In the genomic region with DNA sequence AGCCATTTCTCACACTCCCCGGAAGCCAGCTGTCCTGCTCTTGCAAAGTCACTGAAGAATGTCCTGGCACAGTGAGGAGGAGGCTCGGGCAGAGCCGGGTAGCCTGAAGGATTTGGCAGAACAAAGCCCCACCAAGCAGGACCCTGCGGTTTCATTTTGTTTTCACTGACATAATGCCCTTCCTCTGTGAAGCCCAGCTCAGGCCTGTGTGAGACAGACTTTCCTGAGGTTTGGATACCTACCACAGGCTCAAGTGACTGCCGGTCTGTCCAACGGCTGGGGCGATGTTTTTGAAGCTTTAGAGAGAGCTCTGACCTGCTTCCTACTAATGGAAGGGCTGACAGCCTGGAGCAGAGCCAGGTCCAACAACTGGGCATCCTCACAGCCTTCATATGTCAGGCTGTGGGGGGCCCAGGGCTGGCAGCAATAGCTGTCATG, we compare ENCODE assay signal across 16 cellular contexts.
A peak's percentile ranks its signal among the peaks of the same experiment; 100 is the strongest.
DNase-seq lines count a peak whose midpoint lies in the region; ATAC-seq and TF ChIP-seq lines count a peak whose summit lies in the region.
"Had no signal": no experiment of that assay in that cellular context is flagged by ENCODE, and none has a peak within 500 bp of the region (broad histone marks: within the 10 kb centered on the region; RNA-seq: fewer than 3 reads in every experiment).

No MANE protein-coding gene starts in this region.

- no peak overlapping the region for H2BK120ac ChIP-seq in neuronal stem cell (ENCODE audit: low read depth, low read length)

- H3K23ac ChIP-seq in neuronal stem cell (ENCODE audit: low read depth, low read length, poor library complexity), result no peak overlapping the region

- H3K4me1 ChIP-seq in Panc1 (ENCODE audit: control insufficient read depth, insufficient read depth, low read length) (no peaks in the 10 kb centered on the region), neuronal stem cell (ENCODE audit: control insufficient read depth in 2 of 2, insufficient read depth in 1 of 2, low read depth in 1 of 2, low read length in 2 of 2) (peaks cover 26 to 31% of the 10 kb centered on the region in 2 donors)

- CTCF ChIA-PET in Panc1 (lab: Charles Lee), result no interaction called here

- no peak overlapping the region for H3K9ac ChIP-seq in neuronal stem cell (ENCODE audit: low read depth, low read length, poor library complexity)

- no peaks in the 10 kb centered on the region for H3K9me3 ChIP-seq in Panc1 (ENCODE audit: control insufficient read depth, insufficient read depth, low read depth, low read length)
- peaks cover 0 to 11% of the 10 kb centered on the region in 2 donors for H3K9me3 ChIP-seq in neuronal stem cell (replicated peaks in 1 of 2; ENCODE audit: control insufficient read depth in 2 of 2, insufficient read depth in 1 of 2, low read depth in 1 of 2, low read length in 2 of 2)

- H3K27me3 ChIP-seq in Panc1 (ENCODE audit: control insufficient read depth, insufficient read depth, low read length) (no peaks in the 10 kb centered on the region), neuronal stem cell (ENCODE audit: control insufficient read depth in 3 of 3, insufficient read depth in 3 of 3, low read depth in 1 of 3, low read length in 3 of 3) (peaks cover 0 to 42% (median 0%) of the 10 kb centered on the region in 3 experiments)

- H3K18ac ChIP-seq in neuronal stem cell (ENCODE audit: low read length), result peak overlapping the region; percentile 81

- no peak overlapping the region for H3K4me2 ChIP-seq in neuronal stem cell (ENCODE audit: insufficient read depth, low read length, poor library complexity, severe bottlenecking)

- no peak overlapping the region for H2BK12ac ChIP-seq in neuronal stem cell (ENCODE audit: low read length)

- peak overlapping the region; percentile 8 for H2BK5ac ChIP-seq in neuronal stem cell (ENCODE audit: low read length)

- ATAC-seq in Panc1, result peak; percentile 39; the same call in 1 of the 2 replicates
- no peak for ATAC-seq in HG03571 (IDR thresholded peaks at IDR 0.05; ENCODE audit: unreplicated experiment)
- no peak for ATAC-seq in GM18511 (IDR thresholded peaks at IDR 0.05; ENCODE audit: unreplicated experiment)
- ATAC-seq: activated T-cell treated with anti-CD3 and anti-CD28 coated beads, Interleukin-2, amount 50 U/mL, for 72 hours had no signal

- peak overlapping the region; percentile 94 for H2AFZ ChIP-seq in neuronal stem cell (ENCODE audit: low read length)

- in situ Hi-C loops in Panc1 (cut with HindIII; ENCODE audit: low pct_unique_long_range_greater_than_20kb, low sequenced_read_pairs), result no loop called here
- in situ Hi-C loops in KBM-7 (cut with MboI; ENCODE audit: low pct_unique_long_range_greater_than_20kb, low sequenced_read_pairs), result no loop called here

- no peak overlapping the region for H3K4me3 ChIP-seq in Panc1 (ENCODE audit: low read depth in 2 of 2, low read length in 2 of 2)
- no peak overlapping the region for H3K4me3 ChIP-seq in neuronal stem cell (ENCODE audit: low read length in 2 of 2)
- H3K4me3 ChIP-seq: skin epidermis had no signal

- no peak overlapping the region for H3K14ac ChIP-seq in neuronal stem cell (ENCODE audit: low read length)

- no peak for TF ChIP-seq CTCF in Panc1 (IDR thresholded peaks at IDR 0.05)

- H3K79me1 ChIP-seq in neuronal stem cell (ENCODE audit: low read depth, low read length), result no peaks in the 10 kb centered on the region

- intact Hi-C loops in Panc1 (cut with micrococcal nuclease; ENCODE audit: unreplicated experiment), result no loop called here

- H3K27ac ChIP-seq in Panc1 (ENCODE audit: low read length), result no peak overlapping the region
- H3K27ac ChIP-seq in neuronal stem cell (replicated peaks; ENCODE audit: low read length), result peak overlapping the region; percentile 29

- DNase-seq in ELF-1 (ENCODE audit: low read depth, low spot score) (peak; percentile 73), Panc1 (ENCODE audit: low read depth, low spot score) (no peak), ecto neural progenitor cell (ENCODE audit: low spot score) (peak; percentile 75), neuronal stem cell (ENCODE audit: low spot score) (no peak), KBM-7 (no peak)
- no peak for DNase-seq in activated CD8-positive, alpha-beta memory T cell treated with anti-CD3 and anti-CD28 coated beads, Interleukin-2, amount 50 U/mL, for 4 hours
- DNase-seq: activated CD4-positive, alpha-beta T cell treated with anti-CD3 and anti-CD28 coated beads for 4 hours; activated T-cell treated with anti-CD3 and anti-CD28 coated beads, Interleukin-2, amount 50 U/mL, for 72 hours; CD4-positive, alpha-beta T cell; effector memory CD4-positive, alpha-beta T cell; HCEC 1CT; islet precursor cell; OCI-M1 had no signal

- POLR2A ChIA-PET in Panc1 (lab: Charles Lee), result no interaction called here

- BruUV-seq in Panc1 (replicated peaks; lab: Mats Ljungman, UMichigan), result no TSS peak

- no peak overlapping the region for H4K91ac ChIP-seq in neuronal stem cell (ENCODE audit: low read depth, low read length, poor library complexity)

- no peak overlapping the region for H2BK15ac ChIP-seq in neuronal stem cell (ENCODE audit: low read length)

- no peaks in the 10 kb centered on the region for H3K36me3 ChIP-seq in Panc1 (ENCODE audit: control insufficient read depth, insufficient read depth, low read length)
- no peaks in the 10 kb centered on the region for H3K36me3 ChIP-seq in neuronal stem cell (replicated peaks in 1 of 2; ENCODE audit: control insufficient read depth in 2 of 2, insufficient read depth in 2 of 2, low read length in 2 of 2)

- no peak overlapping the region for H4K8ac ChIP-seq in neuronal stem cell (ENCODE audit: low read depth, low read length)

- H2AK5ac ChIP-seq in neuronal stem cell (ENCODE audit: low read depth, low read length), result no peak overlapping the region

- WGBS in neuronal stem cell (ENCODE audit: extremely low coverage in 2 of 2, insufficient read length in 2 of 2, insufficient replicate concordance in 1 of 2), 2 donors, result no CpG with 5 or more reads among the region's 7 CpGs

- no peak overlapping the region for H3K4ac ChIP-seq in neuronal stem cell (ENCODE audit: low read length)

Comparison
In these comparisons a context has a peak if more than half of its experiments do, and no peak if none do; other contexts are left out.
1. DNase-seq: peak in ELF-1 (single experiment) and ecto neural progenitor cell (single experiment); none in Panc1 (single experiment), neuronal stem cell (single experiment), activated CD8-positive, alpha-beta memory T cell treated with anti-CD3 and anti-CD28 coated beads, Interleukin-2, amount 50 U/mL, for 4 hours (single experiment) and KBM-7 (single experiment).